In the genomic region with DNA sequence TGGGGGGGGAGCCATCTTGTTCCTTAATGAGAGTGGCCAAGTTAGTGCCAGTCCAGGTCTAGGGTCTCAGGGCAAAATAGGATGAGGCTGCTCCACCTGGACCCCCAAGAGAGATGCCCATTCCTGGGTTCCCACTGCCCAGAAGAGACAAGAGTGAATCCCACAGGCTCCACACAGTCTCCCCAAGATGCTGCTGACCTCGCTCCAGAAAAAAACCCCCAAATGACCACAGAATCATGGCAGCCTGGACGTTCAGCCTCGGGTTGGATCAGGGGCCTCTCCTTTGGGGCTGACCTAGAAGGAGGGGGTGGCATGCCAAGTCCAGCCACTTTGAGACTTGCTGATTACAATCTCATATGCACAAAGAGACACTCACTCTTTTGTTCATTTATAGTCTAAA, we compare ENCODE assay signal across 22 cellular contexts.
"Had no signal": no experiment of that assay in that cellular context is flagged by ENCODE, and none has a peak within 500 bp of the region (broad histone marks: within the 10 kb centered on the region; RNA-seq: fewer than 3 reads in every experiment).

No MANE protein-coding gene starts in this region.

- H3K27ac Mint-ChIP-seq: natural killer cell had no signal

- H3K9me3 Mint-ChIP-seq: activated naive CD4-positive, alpha-beta T cell treated with anti-CD3 and anti-CD28 coated beads, Interleukin-2, amount 50 U/mL, for 24 hours; natural killer cell; T-helper 2 cell treated with Interferon-gamma antibody and Interleukin-4, amounts not matched to agents 5 μg/mL and 100 μg/mL, for 36 hours had no signal

- H3K4me3 ChIP-seq: coronary artery, esophagus muscularis mucosa, hepatocyte, left ventricle myocardium inferior, prostate gland, thoracic aorta, upper lobe of right lung had no signal

- H3K4me1 ChIP-seq: esophagus muscularis mucosa, prostate gland, upper lobe of right lung had no signal

- H3K27me3 Mint-ChIP-seq: activated naive CD4-positive, alpha-beta T cell treated with anti-CD3 and anti-CD28 coated beads, Interleukin-2, amount 50 U/mL, for 24 hours had no signal

- DNase-seq: activated CD4-positive, alpha-beta T cell treated with anti-CD3 and anti-CD28 coated beads, Interleukin-2, amount 50 U/mL, for 48 hours; activated CD4-positive, CD25-positive, alpha-beta regulatory T cell treated with anti-CD3 and anti-CD28 coated beads, Interleukin-2, amount 50 U/mL, for 72 hours; activated gamma-delta T cell treated with Interleukin-2 at 50 U/mL for 16 hours; amniotic stem cell; cerebellar nuclear complex; glutamatergic neuron; left ventricle myocardium inferior; natural killer cell; stimulated activated CD4-positive, alpha-beta T cell treated with anti-CD3 and anti-CD28 coated beads, Interleukin-2, amount 100 ng/mL, for 48 hours; stimulated activated CD8-positive, alpha-beta memory T cell treated with anti-CD3 and anti-CD28 coated beads, Interleukin-4, amount 100 ng/mL, for 48 hours; stimulated activated naive CD4-positive, alpha-beta T cell; upper lobe of right lung; WERI-Rb-1 had no signal

- FAIRE-seq: frontal cortex, TTC549 had no signal

- H3K4me2 ChIP-seq: hepatocyte had no signal

- ATAC-seq: natural killer cell, upper lobe of right lung had no signal

- H3K4me3 Mint-ChIP-seq: activated naive CD4-positive, alpha-beta T cell treated with anti-CD3 and anti-CD28 coated beads, Interleukin-2, amount 50 U/mL, for 24 hours; natural killer cell; T-helper 2 cell treated with Interferon-gamma antibody and Interleukin-4, amounts not matched to agents 5 μg/mL and 100 μg/mL, for 36 hours had no signal

- H3K27ac ChIP-seq: coronary artery, esophagus muscularis mucosa, hepatocyte, left ventricle myocardium inferior, prostate gland, thoracic aorta, upper lobe of right lung, WERI-Rb-1 had no signal

- H3K27me3 ChIP-seq: esophagus muscularis mucosa, hepatocyte, upper lobe of right lung had no signal

- H3K9me3 ChIP-seq: esophagus muscularis mucosa, left ventricle myocardium inferior, prostate gland, thoracic aorta, upper lobe of right lung had no signal

- H3K79me2 ChIP-seq: hepatocyte had no signal

- H2AFZ ChIP-seq: hepatocyte had no signal

- H3K4me1 Mint-ChIP-seq: natural killer cell had no signal
